In the genomic region with DNA sequence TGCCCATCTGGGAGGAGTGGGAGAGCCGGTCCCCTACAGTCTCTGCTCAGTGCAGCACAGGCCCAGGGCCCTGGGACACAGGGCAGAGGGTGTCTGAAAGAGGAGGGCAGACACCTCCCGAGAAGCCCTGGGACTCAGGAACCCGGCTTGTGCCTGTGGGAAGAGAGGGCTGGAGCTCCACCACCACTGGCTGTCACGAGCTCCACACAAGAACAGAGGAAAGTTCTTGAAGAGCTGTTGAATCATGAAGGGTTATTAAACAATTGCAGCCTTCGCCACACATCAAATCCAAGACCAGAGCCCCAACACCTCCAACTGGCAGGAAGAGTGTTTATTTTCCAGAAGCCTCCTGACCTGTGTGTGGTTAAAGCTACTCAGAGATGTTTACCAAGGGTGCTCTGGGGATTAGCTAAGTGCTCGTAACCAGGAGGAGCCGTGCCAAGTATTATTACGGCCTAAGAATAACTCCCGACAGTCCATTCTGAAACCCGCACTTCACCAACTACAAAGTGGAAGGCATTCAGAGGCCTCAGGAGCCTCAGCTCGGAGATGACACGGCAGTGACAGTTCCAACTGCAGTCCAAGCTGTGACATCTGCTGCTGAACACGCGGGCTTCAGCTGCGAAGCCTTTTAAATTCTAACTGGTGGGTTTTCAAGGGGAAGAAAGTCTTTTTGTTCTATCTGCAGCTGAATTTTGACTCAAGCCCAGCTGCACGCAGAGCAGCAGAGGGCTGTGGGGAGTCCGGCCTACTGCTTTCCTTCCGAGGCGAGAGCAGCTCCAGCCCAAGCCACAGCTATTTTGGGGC, we compare ENCODE assay signal across 8 cellular contexts.
A peak's percentile ranks its signal among the peaks of the same experiment; 100 is the strongest.
DNase-seq lines count a peak whose midpoint lies in the region; ATAC-seq and TF ChIP-seq lines count a peak whose summit lies in the region.

No MANE protein-coding gene starts in this region.

- H3K9me3 ChIP-seq in ectodermal cell (ENCODE audit: control insufficient read depth, low read length) (no peaks in the 10 kb centered on the region), neural cell (ENCODE audit: low read length) (no peaks in the 10 kb centered on the region)

- no peaks in the 10 kb centered on the region for H4K20me1 ChIP-seq in neural cell (ENCODE audit: insufficient read depth)

- peaks cover 18% of the 10 kb centered on the region for H3K4me1 ChIP-seq in ectodermal cell (ENCODE audit: control insufficient read depth, insufficient read depth, low read length)

- ATAC-seq in HG03354 (IDR thresholded peaks at IDR 0.05; ENCODE audit: poor library complexity, severe bottlenecking, unreplicated experiment) (no peak), GM19455 (IDR thresholded peaks at IDR 0.05; ENCODE audit: unreplicated experiment) (no peak), GM21447 (IDR thresholded peaks at IDR 0.05; ENCODE audit: unreplicated experiment) (no peak)

- H2AFZ ChIP-seq in neural cell (ENCODE audit: low read depth, low read length) = no peak overlapping the region

- H3K36me3 ChIP-seq in ectodermal cell (ENCODE audit: control insufficient read depth, insufficient read depth, low read length) (no peaks in the 10 kb centered on the region), neural cell (ENCODE audit: insufficient read depth, low read length) (no peaks in the 10 kb centered on the region)

- DNase-seq in DMS79 (lab: John Stamatoyannopoulos, UW) (peak; percentile 98), NCI-H2196 (lab: John Stamatoyannopoulos, UW; ENCODE audit: unreplicated experiment) (peak; percentile 88)
- DNase-seq in NK-92 treated with Interleukin-12 subunit alpha and Interleukin-12 subunit beta, amount 100 ng/mL, for 24 hours (lab: John Stamatoyannopoulos, UW) = no peak

- no peak overlapping the region for H3K4me2 ChIP-seq in neural cell (ENCODE audit: low read length)

- H3K27me3 ChIP-seq in ectodermal cell (ENCODE audit: control insufficient read depth, insufficient read depth, low read length, poor library complexity, severe bottlenecking) (no peaks in the 10 kb centered on the region), neural cell (ENCODE audit: insufficient read depth, low read depth, low read length) (no peaks in the 10 kb centered on the region)

- no peak for TF ChIP-seq RAD21 in neural cell (conservative IDR thresholded peaks at IDR 0.05)

- no peak overlapping the region for H3K4me3 ChIP-seq in ectodermal cell (ENCODE audit: insufficient read depth, low read depth, low read length)
- no peak overlapping the region for H3K4me3 ChIP-seq in neural cell (ENCODE audit: low read length)

- no peak for TF ChIP-seq EP300 in neural cell (conservative IDR thresholded peaks at IDR 0.05; ENCODE audit: poor library complexity, severe bottlenecking)

- peak overlapping the region; percentile 72 for H3K27ac ChIP-seq in ectodermal cell (ENCODE audit: insufficient read depth, low read depth, low read length, poor library complexity, severe bottlenecking)
- H3K27ac ChIP-seq in neural cell (ENCODE audit: low read length) = peak overlapping the region; percentile 21

- H3K79me2 ChIP-seq in neural cell (replicated peaks; ENCODE audit: insufficient read depth, low read length) = no peaks in the 10 kb centered on the region

- WGBS in ectodermal cell, 2 experiments = 91 to 93% methylated on average over 19 of the region's 19 CpGs

- no peak for TF ChIP-seq CTCF in neural cell (IDR thresholded peaks at IDR 0.05; ENCODE audit: poor library complexity, severe bottlenecking)

- H3K9me2 ChIP-seq in neural cell (ENCODE audit: insufficient read depth, low read length) = no peaks in the 10 kb centered on the region

- no peaks in the 10 kb centered on the region for H3F3A ChIP-seq in neural cell (ENCODE audit: insufficient read depth, low read length, poor library complexity, severe bottlenecking)

- no peak overlapping the region for H3K9ac ChIP-seq in neural cell (ENCODE audit: low read length)

TF ChIP-seq in neural cell, 6 proteins besides CTCF, POLR2A, EP300 and RAD21:
- TF ChIP-seq MXI1 (conservative IDR thresholded peaks at IDR 0.05; ENCODE audit: poor library complexity, severe bottlenecking) (no peak), TAF1 (IDR thresholded peaks at IDR 0.05; ENCODE audit: low read depth) (no peak), EZH2 (IDR thresholded peaks at IDR 0.05; ENCODE audit: borderline replicate concordance, insufficient read depth, low read length, poor library complexity, severe bottlenecking) (no peak), SMC3 (conservative IDR thresholded peaks at IDR 0.05; ENCODE audit: poor library complexity) (no peak), POLR2AphosphoS5 (IDR thresholded peaks at IDR 0.05) (no peak)
- TF ChIP-seq, protein P1, sequence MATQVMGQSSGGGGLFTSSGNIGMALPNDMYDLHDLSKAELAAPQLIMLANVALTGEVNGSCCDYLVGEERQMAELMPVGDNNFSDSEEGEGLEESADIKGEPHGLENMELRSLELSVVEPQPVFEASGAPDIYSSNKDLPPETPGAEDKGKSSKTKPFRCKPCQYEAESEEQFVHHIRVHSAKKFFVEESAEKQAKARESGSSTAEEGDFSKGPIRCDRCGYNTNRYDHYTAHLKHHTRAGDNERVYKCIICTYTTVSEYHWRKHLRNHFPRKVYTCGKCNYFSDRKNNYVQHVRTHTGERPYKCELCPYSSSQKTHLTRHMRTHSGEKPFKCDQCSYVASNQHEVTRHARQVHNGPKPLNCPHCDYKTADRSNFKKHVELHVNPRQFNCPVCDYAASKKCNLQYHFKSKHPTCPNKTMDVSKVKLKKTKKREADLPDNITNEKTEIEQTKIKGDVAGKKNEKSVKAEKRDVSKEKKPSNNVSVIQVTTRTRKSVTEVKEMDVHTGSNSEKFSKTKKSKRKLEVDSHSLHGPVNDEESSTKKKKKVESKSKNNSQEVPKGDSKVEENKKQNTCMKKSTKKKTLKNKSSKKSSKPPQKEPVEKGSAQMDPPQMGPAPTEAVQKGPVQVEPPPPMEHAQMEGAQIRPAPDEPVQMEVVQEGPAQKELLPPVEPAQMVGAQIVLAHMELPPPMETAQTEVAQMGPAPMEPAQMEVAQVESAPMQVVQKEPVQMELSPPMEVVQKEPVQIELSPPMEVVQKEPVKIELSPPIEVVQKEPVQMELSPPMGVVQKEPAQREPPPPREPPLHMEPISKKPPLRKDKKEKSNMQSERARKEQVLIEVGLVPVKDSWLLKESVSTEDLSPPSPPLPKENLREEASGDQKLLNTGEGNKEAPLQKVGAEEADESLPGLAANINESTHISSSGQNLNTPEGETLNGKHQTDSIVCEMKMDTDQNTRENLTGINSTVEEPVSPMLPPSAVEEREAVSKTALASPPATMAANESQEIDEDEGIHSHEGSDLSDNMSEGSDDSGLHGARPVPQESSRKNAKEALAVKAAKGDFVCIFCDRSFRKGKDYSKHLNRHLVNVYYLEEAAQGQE (IDR thresholded peaks at IDR 0.05; ENCODE audit: borderline replicate concordance) = no peak
